27 cellular contexts compared by ENCODE assay signal in the genomic region with DNA sequence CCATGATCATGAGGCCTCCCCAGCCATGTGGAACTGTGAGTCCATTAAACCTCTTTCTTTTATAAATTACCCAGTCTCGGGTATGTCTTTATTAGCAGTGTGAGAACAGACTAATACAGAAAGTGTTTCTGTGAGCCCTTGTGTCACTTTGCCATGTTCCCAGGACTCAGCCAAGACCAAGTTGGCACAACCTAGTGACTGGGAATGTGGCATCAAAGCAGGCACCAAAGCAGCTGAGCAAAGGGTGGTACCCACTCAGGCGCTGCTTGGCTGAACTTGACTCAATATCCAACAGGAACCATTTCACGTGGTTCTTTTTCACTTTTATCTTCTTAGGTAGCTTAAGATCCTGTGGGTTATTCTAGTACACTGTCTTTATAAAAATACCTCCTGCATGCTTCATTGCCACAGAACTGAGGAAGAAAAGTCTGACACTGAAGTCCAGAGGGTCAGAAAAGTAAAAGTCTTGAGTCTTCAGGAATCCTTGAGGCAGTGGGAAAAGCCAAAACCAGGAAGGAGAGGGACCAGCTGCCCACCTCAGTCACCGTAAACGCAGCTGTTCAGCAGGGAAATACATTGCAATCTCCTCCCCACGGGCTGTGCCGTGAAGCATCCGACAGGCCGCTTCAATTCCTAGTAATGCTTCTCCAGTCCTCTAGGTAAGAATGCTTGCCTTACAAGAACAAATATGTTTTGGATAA.
"Had no signal": no experiment of that assay in that cellular context is flagged by ENCODE, and none has a peak within 500 bp of the region (broad histone marks: within the 10 kb centered on the region; RNA-seq: fewer than 3 reads in every experiment).

No MANE protein-coding gene starts in this region.

- H3K4me3 ChIP-seq: colonic mucosa, gastroesophageal sphincter, hepatocyte, right atrium auricular region, spleen, transverse colon had no signal

- DNase-seq: activated CD4-positive, alpha-beta T cell treated with anti-CD3 and anti-CD28 coated beads, Interleukin-2, amount 50 U/mL, for 1 hour; activated CD8-positive, alpha-beta T cell treated with anti-CD3 and anti-CD28 coated beads for 36 hours; activated naive CD8-positive, alpha-beta T cell treated with anti-CD3 and anti-CD28 coated beads, Interleukin-2, amount 50 U/mL, for 24 hours; activated T-cell treated with anti-CD3 and anti-CD28 coated beads, Interleukin-2, amount 50 U/mL, for 4 hours; colonic mucosa; effector memory CD4-positive, alpha-beta T cell; islet precursor cell; left cardiac atrium; mammary epithelial cell; naive thymus-derived CD8-positive, alpha-beta T cell; occipital lobe; spleen; stimulated activated CD4-positive, alpha-beta T cell treated with anti-CD3 and anti-CD28 coated beads, Interleukin-2, amount 100 ng/mL, for 48 hours; stimulated activated naive CD4-positive, alpha-beta T cell treated with Interleukin-2 at 50 U/mL for 16 hours; T-helper 17 cell; T1000; transverse colon had no signal

- H3K9me3 Mint-ChIP-seq: activated CD8-positive, alpha-beta T cell treated with anti-CD3 and anti-CD28 coated beads for 36 hours; activated naive CD4-positive, alpha-beta T cell treated with anti-CD3 and anti-CD28 coated beads, Interleukin-2, amount 50 U/mL, for 24 hours; activated naive CD8-positive, alpha-beta T cell treated with anti-CD3 and anti-CD28 coated beads, Interleukin-2, amount 50 U/mL, for 24 hours; activated T-cell treated with anti-CD3 and anti-CD28 coated beads, Interleukin-2, amount 50 U/mL, for 4 hours; activated T-helper 17 cell treated with anti-CD3 and anti-CD28 coated beads, Interleukin-2, amount 50 U/mL, for 72 hours; mesothelial cell of epicardium; naive thymus-derived CD8-positive, alpha-beta T cell; neural crest cell; WTC11 had no signal

- H3K36me3 ChIP-seq: colonic mucosa, right atrium auricular region had no signal

- H3K4me2 ChIP-seq: hepatocyte had no signal

- H3K4me3 Mint-ChIP-seq: activated CD8-positive, alpha-beta T cell treated with anti-CD3 and anti-CD28 coated beads for 36 hours; activated naive CD4-positive, alpha-beta T cell treated with anti-CD3 and anti-CD28 coated beads, Interleukin-2, amount 50 U/mL, for 24 hours; activated naive CD8-positive, alpha-beta T cell treated with anti-CD3 and anti-CD28 coated beads, Interleukin-2, amount 50 U/mL, for 24 hours; activated T-cell treated with anti-CD3 and anti-CD28 coated beads, Interleukin-2, amount 50 U/mL, for 4 hours; activated T-helper 17 cell treated with anti-CD3 and anti-CD28 coated beads, Interleukin-2, amount 50 U/mL, for 72 hours; mesothelial cell of epicardium; naive thymus-derived CD8-positive, alpha-beta T cell; neural crest cell; T-helper 17 cell; WTC11 had no signal

- H3K36me3 Mint-ChIP-seq: activated naive CD4-positive, alpha-beta T cell treated with anti-CD3 and anti-CD28 coated beads, Interleukin-2, amount 50 U/mL, for 24 hours; naive thymus-derived CD8-positive, alpha-beta T cell had no signal

- H3K9me3 ChIP-seq: colonic mucosa, gastroesophageal sphincter, right atrium auricular region, spleen, transverse colon had no signal

- H3K27ac ChIP-seq: colonic mucosa, gastroesophageal sphincter, hepatocyte, right atrium auricular region, spleen, transverse colon had no signal

- H3K4me1 ChIP-seq: colonic mucosa, right atrium auricular region, spleen had no signal

- ATAC-seq: activated CD8-positive, alpha-beta T cell treated with anti-CD3 and anti-CD28 coated beads for 36 hours; activated naive CD8-positive, alpha-beta T cell treated with anti-CD3 and anti-CD28 coated beads, Interleukin-2, amount 50 U/mL, for 24 hours; activated T-cell treated with anti-CD3 and anti-CD28 coated beads, Interleukin-2, amount 50 U/mL, for 4 hours; activated T-helper 17 cell treated with anti-CD3 and anti-CD28 coated beads, Interleukin-2, amount 50 U/mL, for 72 hours; gastroesophageal sphincter; left cardiac atrium; naive thymus-derived CD8-positive, alpha-beta T cell; T-helper 17 cell; WTC11 had no signal

- H3K27me3 ChIP-seq: colonic mucosa, gastroesophageal sphincter, hepatocyte, right atrium auricular region, spleen, transverse colon had no signal

- H3K4me1 Mint-ChIP-seq: activated naive CD4-positive, alpha-beta T cell treated with anti-CD3 and anti-CD28 coated beads, Interleukin-2, amount 50 U/mL, for 24 hours; activated naive CD8-positive, alpha-beta T cell treated with anti-CD3 and anti-CD28 coated beads, Interleukin-2, amount 50 U/mL, for 24 hours; activated T-helper 17 cell treated with anti-CD3 and anti-CD28 coated beads, Interleukin-2, amount 50 U/mL, for 72 hours; mesothelial cell of epicardium had no signal

- H3K27ac Mint-ChIP-seq: activated CD8-positive, alpha-beta T cell treated with anti-CD3 and anti-CD28 coated beads for 36 hours; activated naive CD4-positive, alpha-beta T cell treated with anti-CD3 and anti-CD28 coated beads, Interleukin-2, amount 50 U/mL, for 24 hours; activated naive CD8-positive, alpha-beta T cell treated with anti-CD3 and anti-CD28 coated beads, Interleukin-2, amount 50 U/mL, for 24 hours; activated T-helper 17 cell treated with anti-CD3 and anti-CD28 coated beads, Interleukin-2, amount 50 U/mL, for 72 hours; mesothelial cell of epicardium; naive thymus-derived CD8-positive, alpha-beta T cell; T-helper 17 cell had no signal

- FAIRE-seq: bronchial epithelial cell, endothelial cell of umbilical vein had no signal

- H3K27me3 Mint-ChIP-seq: activated naive CD8-positive, alpha-beta T cell treated with anti-CD3 and anti-CD28 coated beads, Interleukin-2, amount 50 U/mL, for 24 hours had no signal

- H2AFZ ChIP-seq: hepatocyte had no signal
